In the genomic region with DNA sequence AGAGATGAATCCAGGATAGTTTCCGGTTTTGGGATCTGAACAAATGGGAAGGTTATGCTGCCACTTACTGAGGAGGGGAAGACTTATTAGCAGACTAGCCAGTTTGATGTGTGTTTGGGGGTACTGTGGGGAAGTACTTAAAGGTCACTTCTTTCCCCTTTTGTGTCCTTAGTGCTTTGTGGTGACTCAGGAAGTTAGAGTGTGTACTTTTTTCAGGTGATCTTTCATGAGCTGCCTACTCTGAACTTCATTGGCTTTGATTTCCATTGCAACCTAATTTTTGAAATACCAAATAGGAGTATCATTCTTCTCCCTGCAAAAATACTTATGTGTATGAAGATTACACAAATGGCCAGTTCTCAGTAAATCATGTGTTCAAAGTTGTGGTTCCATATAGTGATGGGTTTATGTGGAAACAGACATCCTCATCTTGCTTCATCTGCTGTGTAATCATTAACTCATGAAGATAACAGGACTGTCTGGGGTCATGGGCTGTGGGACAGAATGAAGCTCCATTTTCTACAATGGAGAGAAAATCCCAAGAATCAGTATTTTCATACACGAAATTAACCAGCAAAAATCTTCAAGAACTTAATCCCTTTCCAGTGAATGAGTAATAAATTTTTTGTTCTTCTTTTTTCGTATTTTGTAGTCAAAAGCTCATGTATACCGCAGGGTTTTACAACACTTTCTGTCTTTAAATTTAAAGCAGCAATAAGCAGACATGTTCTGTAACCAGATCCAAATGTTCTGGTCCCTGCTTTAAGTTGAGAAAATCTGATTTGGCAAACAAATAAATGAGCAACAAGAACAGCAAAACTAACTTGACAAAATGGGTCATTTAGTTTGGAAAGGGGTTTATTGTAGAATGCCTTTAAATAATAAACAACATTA, we compare ENCODE assay signal across 18 cellular contexts.
"Had no signal": no experiment of that assay in that cellular context is flagged by ENCODE, and none has a peak within 500 bp of the region (broad histone marks: within the 10 kb centered on the region; RNA-seq: fewer than 3 reads in every experiment).

No MANE protein-coding gene starts in this region.

- H3K9me3 ChIP-seq: body of pancreas, esophagus squamous epithelium, tibial artery, vagina had no signal

- ATAC-seq: activated CD8-positive, alpha-beta T cell treated with anti-CD3 and anti-CD28 coated beads for 36 hours; activated naive CD4-positive, alpha-beta T cell treated with anti-CD3 and anti-CD28 coated beads, Interleukin-2, amount 50 U/mL, for 72 hours; activated T-cell treated with anti-CD3 and anti-CD28 coated beads, Interleukin-2, amount 50 U/mL, for 4 hours; body of pancreas; left cardiac atrium; stimulated activated memory B cell treated with anti-CD40 and anti-IgM and Interleukin-4, amounts not matched to agents 10 μg/mL and 1 μg/mL and 100 μg/mL, for 72 hours; WTC11 had no signal

- H3K36me3 ChIP-seq: esophagus squamous epithelium, tibial artery, vagina had no signal

- DNase-seq: activated CD4-positive, alpha-beta T cell treated with anti-CD3 and anti-CD28 coated beads for 4 hours; activated CD8-positive, alpha-beta T cell treated with anti-CD3 and anti-CD28 coated beads for 36 hours; activated effector memory CD4-positive, alpha-beta T cell treated with anti-CD3 and anti-CD28 coated beads, Interleukin-2, amount 50 U/mL, for 16 hours; activated T-cell treated with anti-CD3 and anti-CD28 coated beads, Interleukin-2, amount 50 U/mL, for 4 hours; amygdala; body of pancreas; caudate nucleus; esophagus squamous epithelium; foreskin fibroblast; glutamatergic neuron; left cardiac atrium; stimulated activated CD4-positive, alpha-beta T cell treated with anti-CD3 and anti-CD28 coated beads, Interleukin-2, amount 100 ng/mL, for 48 hours; tibial artery had no signal

- H3K4me3 ChIP-seq: body of pancreas, esophagus squamous epithelium, lung, tibial artery, vagina had no signal

- H3K4me1 ChIP-seq: body of pancreas, esophagus squamous epithelium, tibial artery, vagina had no signal

- H3K27ac ChIP-seq: body of pancreas, esophagus squamous epithelium, tibial artery, vagina had no signal

- H3K27me3 ChIP-seq: body of pancreas, esophagus squamous epithelium, tibial artery, vagina had no signal
